ENCODE assay signal across 1 cellular context in genomic region chr1:41515778-41516167, GRCh38.
TF ChIP-seq lines count a peak whose summit lies in the region.

No MANE protein-coding gene starts in this region.

TF ChIP-seq in GM12878, 131 proteins besides CTCF, POLR2A, EP300 and RAD21 (continued from another document):
- no peak for TF ChIP-seq ZNF592 (IDR thresholded peaks at IDR 0.05)
- TF ChIP-seq PBX3 (IDR thresholded peaks at IDR 0.05; ENCODE audit: insufficient replicate concordance, low read depth, low read length), result no peak
- no peak for TF ChIP-seq PAX5 (IDR thresholded peaks at IDR 0.05; ENCODE audit: borderline replicate concordance, low read depth, low read length)
- TF ChIP-seq IRF3 (IDR thresholded peaks at IDR 0.05), result no peak
- no peak for TF ChIP-seq E4F1 (IDR thresholded peaks at IDR 0.05; ENCODE audit: borderline replicate concordance, partially characterized antibody)
- TF ChIP-seq SREBF2 (IDR thresholded peaks at IDR 0.05; ENCODE audit: low read length), result no peak
- TF ChIP-seq MYB (IDR thresholded peaks at IDR 0.05; ENCODE audit: borderline replicate concordance, low read depth, low read length), result no peak
- TF ChIP-seq PKNOX1 (IDR thresholded peaks at IDR 0.05), result no peak
- TF ChIP-seq BCLAF1 (IDR thresholded peaks at IDR 0.05), result no peak
- no peak for TF ChIP-seq IKZF1 (conservative IDR thresholded peaks at IDR 0.05)
- no peak for TF ChIP-seq EED (IDR thresholded peaks at IDR 0.05; ENCODE audit: low read depth)
- TF ChIP-seq POLR2AphosphoS5 (IDR thresholded peaks at IDR 0.05; ENCODE audit: low read length), result no peak
TF ChIP-seq in GM12878: peak in this region for 0.
